In genomic region chr17:42566215-42566872, GRCh38 we compare ENCODE assay signal across 8 cellular contexts. TPM values are rescaled to one million over a fixed set of nuclear protein-coding genes. Genes with fewer than 3 reads are reported as not detected.
DNase-seq lines count a peak whose midpoint lies in the region; ATAC-seq and TF ChIP-seq lines count a peak whose summit lies in the region.

No MANE protein-coding gene starts in this region.

- H3K4me1 ChIP-seq in adipocyte (ENCODE audit: control insufficient read depth, insufficient read depth, low read length) (peaks cover 49% of the 10 kb centered on the region), left lung (peaks cover 29 to 74% of the 10 kb centered on the region in 2 donors), thymus (ENCODE audit: control insufficient read depth, insufficient read depth, low read length) (peaks cover 22% of the 10 kb centered on the region)

- H3K27me3 ChIP-seq in adipocyte (replicated peaks; ENCODE audit: control insufficient read depth, insufficient read depth, low read length) (no peaks in the 10 kb centered on the region), left lung (no peaks in the 10 kb centered on the region), thymus (ENCODE audit: control insufficient read depth, insufficient read depth) (no peaks in the 10 kb centered on the region)

- peak; percentile 7 for ATAC-seq in left lung
- no peak for ATAC-seq in HG03139 (IDR thresholded peaks at IDR 0.05; ENCODE audit: unreplicated experiment)

- H3K27ac ChIP-seq in left lung = peak overlapping the region; percentile 92 to 97
- peak overlapping the region; percentile 92 for H3K27ac ChIP-seq in thymus (ENCODE audit: low read depth)

- H3K4me1 Mint-ChIP-seq in activated CD4-positive, alpha-beta T cell treated with anti-CD3 and anti-CD28 coated beads, Interleukin-2, amount 10 ng/mL, durations not matched to agents 7 days and 5 days = peaks cover 52% of the 10 kb centered on the region

- no peak for TF ChIP-seq CTCF in left lung (IDR thresholded peaks at IDR 0.05)

- intact Hi-C loops in left lung (cut with DNase I) = no loop called here

- H3K9ac ChIP-seq in adipocyte (ENCODE audit: low read length) = peak overlapping the region; percentile 97

- POLR2A ChIA-PET in activated CD4-positive, alpha-beta T cell treated with anti-CD3 and anti-CD28 coated beads, Interleukin-2, amount 10 ng/mL, durations not matched to agents 7 days and 5 days (lab: Charles Lee) = no interaction called here

- H3K4me3 ChIP-seq in adipocyte (ENCODE audit: low read length) (peak overlapping the region; percentile 92), left lung (peak overlapping the region; percentile 96), thymus (ENCODE audit: low read length) (peak overlapping the region; percentile 84)

- peaks cover 50% of the 10 kb centered on the region for H3K36me3 Mint-ChIP-seq in activated CD4-positive, alpha-beta T cell treated with anti-CD3 and anti-CD28 coated beads, Interleukin-2, amount 10 ng/mL, durations not matched to agents 7 days and 5 days (ENCODE audit: low read depth)

- H3K9me3 ChIP-seq in adipocyte (ENCODE audit: control insufficient read depth, low read length) (no peaks in the 10 kb centered on the region), left lung (no peaks in the 10 kb centered on the region), thymus (ENCODE audit: control insufficient read depth) (no peaks in the 10 kb centered on the region)

- WGBS in thymus = 64% methylated on average over 28 of the region's 28 CpGs

- H3K36me3 ChIP-seq in adipocyte (ENCODE audit: control insufficient read depth, insufficient read depth, low read length, severe bottlenecking) (peaks cover 53% of the 10 kb centered on the region), left lung (peaks cover 0 to 53% of the 10 kb centered on the region in 2 donors), thymus (ENCODE audit: control insufficient read depth, insufficient read depth) (peaks cover 47% of the 10 kb centered on the region)

- H3K27me3 Mint-ChIP-seq in activated CD4-positive, alpha-beta T cell treated with anti-CD3 and anti-CD28 coated beads, Interleukin-2, amount 10 ng/mL, durations not matched to agents 7 days and 5 days = no peaks in the 10 kb centered on the region

- CTCF ChIA-PET in activated CD4-positive, alpha-beta T cell treated with anti-CD3 and anti-CD28 coated beads, Interleukin-2, amount 10 ng/mL, durations not matched to agents 7 days and 5 days (lab: Charles Lee) = interaction anchor here (1.2 to 5.1 kb wide), 4 partner anchors 8 to 113 kb away, joined by 3 to 38 read pairs (median 4); partner anchors contain the start of gene PSMC3IP

- H3K27ac Mint-ChIP-seq in activated CD4-positive, alpha-beta T cell treated with anti-CD3 and anti-CD28 coated beads, Interleukin-2, amount 10 ng/mL, durations not matched to agents 7 days and 5 days = peak overlapping the region; percentile 95

- peak overlapping the region; percentile 92 for H3K4me3 Mint-ChIP-seq in activated CD4-positive, alpha-beta T cell treated with anti-CD3 and anti-CD28 coated beads, Interleukin-2, amount 10 ng/mL, durations not matched to agents 7 days and 5 days

- no peaks in the 10 kb centered on the region for H3K9me3 Mint-ChIP-seq in activated CD4-positive, alpha-beta T cell treated with anti-CD3 and anti-CD28 coated beads, Interleukin-2, amount 10 ng/mL, durations not matched to agents 7 days and 5 days

- no peak for DNase-seq in activated CD4-positive, alpha-beta T cell treated with anti-CD3 and anti-CD28 coated beads, Interleukin-2, amount 10 ng/mL, durations not matched to agents 7 days and 5 days
- no peak for DNase-seq in activated CD4-positive, alpha-beta T cell treated with anti-CD3 and anti-CD28 coated beads for 48 hours
- DNase-seq in adipocyte (ENCODE audit: low read depth) (no peak), left lung (no peak), germinal center (ENCODE audit: low spot score) (no peak), dermis blood vessel endothelial cell (no peak)

RNA-seq across cellular contexts. Expression of gene MLX, which starts 0.6 kb away (rescaled TPM):
- 10 to 100 TPM; 56.7 to 62.3 TPM for total RNA-seq in activated CD4-positive, alpha-beta T cell treated with anti-CD3 and anti-CD28 coated beads, Interleukin-2, amount 10 ng/mL, durations not matched to agents 7 days and 5 days
- total RNA-seq in left lung (10 to 100 TPM; 56.3 to 73.7 TPM), dermis blood vessel endothelial cell (33.0 and 34.5 TPM in 2 replicates)
- 45.2 TPM for polyA plus RNA-seq in thymus

RNA-seq across cellular contexts. Expression of gene COASY, which starts 4.4 kb away (rescaled TPM):
- total RNA-seq in activated CD4-positive, alpha-beta T cell treated with anti-CD3 and anti-CD28 coated beads, Interleukin-2, amount 10 ng/mL, durations not matched to agents 7 days and 5 days = 10 to 100 TPM; 72.5 to 86.1 TPM
- total RNA-seq in left lung = 100 to 1,000 TPM in 1 of 2 donors, 10 to 100 TPM in 1; 66.5 to 116 TPM
- polyA plus RNA-seq in thymus = 89.3 TPM
- total RNA-seq in dermis blood vessel endothelial cell = 9.5 and 33.9 TPM in 2 replicates

RNA-seq across cellular contexts. Expression of gene PSMC3IP, which starts 11.2 kb away (rescaled TPM):
- 10 to 100 TPM; 17.4 to 18.5 TPM for total RNA-seq in activated CD4-positive, alpha-beta T cell treated with anti-CD3 and anti-CD28 coated beads, Interleukin-2, amount 10 ng/mL, durations not matched to agents 7 days and 5 days
- total RNA-seq in left lung = 1 to 10 TPM; 6.5 to 7.7 TPM
- polyA plus RNA-seq in thymus = 5.1 TPM
- total RNA-seq in dermis blood vessel endothelial cell = 4.9 and 5.5 TPM in 2 replicates

RNA-seq across cellular contexts. Expression of gene HSD17B1, which starts 13.6 kb away (rescaled TPM):
- total RNA-seq in activated CD4-positive, alpha-beta T cell treated with anti-CD3 and anti-CD28 coated beads, Interleukin-2, amount 10 ng/mL, durations not matched to agents 7 days and 5 days = under 1 TPM; 0.73 to 0.97 TPM
- total RNA-seq in left lung (1 to 10 TPM; 1.2 to 1.7 TPM), dermis blood vessel endothelial cell (0.23 and 0.34 TPM in 2 replicates)
- polyA plus RNA-seq in thymus = 6.1 TPM

RNA-seq across cellular contexts. Expression of gene NAGLU, which starts 30.3 kb away (rescaled TPM):
- total RNA-seq in activated CD4-positive, alpha-beta T cell treated with anti-CD3 and anti-CD28 coated beads, Interleukin-2, amount 10 ng/mL, durations not matched to agents 7 days and 5 days = 10 to 100 TPM; 16.4 to 18.8 TPM
- total RNA-seq in left lung (10 to 100 TPM; 41.5 to 56.2 TPM), dermis blood vessel endothelial cell (44.9 and 53.3 TPM in 2 replicates)
- polyA plus RNA-seq in thymus = 33.6 TPM
